In genomic region chr7:30396379-30396778, GRCh38 we compare ENCODE assay signal across 15 cellular contexts.
A peak's percentile ranks its signal among the peaks of the same experiment; 100 is the strongest.
DNase-seq lines count a peak whose midpoint lies in the region; ATAC-seq, FAIRE-seq and TF ChIP-seq lines count a peak whose summit lies in the region.
"Had no signal": no experiment of that assay in that cellular context is flagged by ENCODE, and none has a peak within 500 bp of the region (broad histone marks: within the 10 kb centered on the region; RNA-seq: fewer than 3 reads in every experiment).

No MANE protein-coding gene starts in this region.

- TF ChIP-seq CTCF in A549 (IDR thresholded peaks at IDR 0.05) (peak; percentile 21; the same call in 2 of the 3 replicates), C4-2B (conservative IDR thresholded peaks at IDR 0.05) (peak; percentile 24), chondrocyte (IDR thresholded peaks at IDR 0.05) (peak; percentile 50), dorsolateral prefrontal cortex (IDR thresholded peaks at IDR 0.05 in 54 of 56, conservative IDR thresholded peaks at IDR 0.05 in 2 of 56; ENCODE audit: low read depth in 1 of 56, partially characterized antibody in 56 of 56) (peak in 17 of 56 donors; percentile 7 to 45 (median 23))

- 86% methylated on average over 7 of the region's 7 CpGs for WGBS in A549 (ENCODE audit: missing lambda C conversion rate)

- H3K27ac ChIP-seq in A549, result no peak overlapping the region
- no peak overlapping the region for H3K27ac ChIP-seq in C4-2B
- no peak overlapping the region for H3K27ac ChIP-seq in dorsolateral prefrontal cortex
- H3K27ac ChIP-seq: epithelial cell of prostate had no signal

- no peak for ATAC-seq in A549
- no peak for ATAC-seq in HG03457 (IDR thresholded peaks at IDR 0.05; ENCODE audit: unreplicated experiment)
- ATAC-seq in stimulated activated memory B cell treated with anti-CD40 and anti-IgM and Interleukin-4, amounts not matched to agents 10 μg/mL and 1 μg/mL and 100 μg/mL, for 72 hours, result no peak

- H3K27ac Mint-ChIP-seq in chondrocyte (ENCODE audit: unreplicated experiment), result no peak overlapping the region
- H3K27ac Mint-ChIP-seq in stimulated activated memory B cell treated with anti-CD40 and anti-IgM and Interleukin-4, amounts not matched to agents 10 μg/mL and 1 μg/mL and 100 μg/mL, for 72 hours, result no peak overlapping the region

- TF ChIP-seq EP300 in A549 (IDR thresholded peaks at IDR 0.05), result no peak

- H3K4me3 ChIP-seq in A549 (no peak overlapping the region), dorsolateral prefrontal cortex (no peak overlapping the region)

- no peaks in the 10 kb centered on the region for H3K27me3 Mint-ChIP-seq in chondrocyte (ENCODE audit: low read depth)
- H3K27me3 Mint-ChIP-seq in stimulated activated memory B cell treated with anti-CD40 and anti-IgM and Interleukin-4, amounts not matched to agents 10 μg/mL and 1 μg/mL and 100 μg/mL, for 72 hours, result no peaks in the 10 kb centered on the region

- H3K4me1 Mint-ChIP-seq in chondrocyte (ENCODE audit: low read depth), result no peaks in the 10 kb centered on the region
- H3K4me1 Mint-ChIP-seq in stimulated activated memory B cell treated with anti-CD40 and anti-IgM and Interleukin-4, amounts not matched to agents 10 μg/mL and 1 μg/mL and 100 μg/mL, for 72 hours, result no peaks in the 10 kb centered on the region

- CTCF ChIA-PET in A549 (lab: Yijun Ruan, JAX), result interaction anchor here (0.6 to 1.7 kb wide), 8 partner anchors 9 to 121 kb away, joined by 3 to 5 read pairs (median 4); no protein-coding TSS in a partner anchor

- H3K27me3 ChIP-seq in dorsolateral prefrontal cortex, result no peaks in the 10 kb centered on the region

- no peak for FAIRE-seq in A549 (lab: Jason Lieb, UNC)
- FAIRE-seq: GM12892 had no signal

- peak; percentile 12 to 23; a peak in 1 of 5 replicates for TF ChIP-seq RAD21 in A549 (conservative IDR thresholded peaks at IDR 0.05 in 1 of 2, IDR thresholded peaks at IDR 0.05 in 1 of 2)

- no peak for TF ChIP-seq POLR2A in A549 (IDR thresholded peaks at IDR 0.05; ENCODE audit: low read length)

- peak in 1 of 2 experiments; percentile 20 for DNase-seq in A549 (ENCODE audit: low read depth in 1 of 2, low spot score in 1 of 2)
- DNase-seq in NCI-H2227 treated with DMSO at 0.1 percent for 48 hours (lab: John Stamatoyannopoulos, UW), result peak; percentile 23
- no peak for DNase-seq in chondrocyte (ENCODE audit: low spot score)
- no peak for DNase-seq in 8988T
- no peak for DNase-seq in dorsolateral prefrontal cortex
- DNase-seq: activated T-cell treated with anti-CD3 and anti-CD28 coated beads, Interleukin-2, amount 50 U/mL, for 48 hours; aorta; COR-L47; KG1; NCI-H524 had no signal

- no peak overlapping the region for H3K4me2 ChIP-seq in A549

- POLR2A ChIA-PET in A549 (lab: Yijun Ruan, JAX), result no interaction called here

- no peak overlapping the region for H3K4me3 Mint-ChIP-seq in chondrocyte (ENCODE audit: unreplicated experiment)
- no peak overlapping the region for H3K4me3 Mint-ChIP-seq in stimulated activated memory B cell treated with anti-CD40 and anti-IgM and Interleukin-4, amounts not matched to agents 10 μg/mL and 1 μg/mL and 100 μg/mL, for 72 hours

- no peaks in the 10 kb centered on the region for H3K9me3 Mint-ChIP-seq in chondrocyte (ENCODE audit: low read depth)
- no peaks in the 10 kb centered on the region for H3K9me3 Mint-ChIP-seq in stimulated activated memory B cell treated with anti-CD40 and anti-IgM and Interleukin-4, amounts not matched to agents 10 μg/mL and 1 μg/mL and 100 μg/mL, for 72 hours

- H3K36me3 Mint-ChIP-seq in chondrocyte (ENCODE audit: low read depth), result no peaks in the 10 kb centered on the region
- H3K36me3 Mint-ChIP-seq in stimulated activated memory B cell treated with anti-CD40 and anti-IgM and Interleukin-4, amounts not matched to agents 10 μg/mL and 1 μg/mL and 100 μg/mL, for 72 hours, result peaks cover 6% of the 10 kb centered on the region

- intact Hi-C loops in dorsolateral prefrontal cortex (cut with DNase I), result no loop called here

- H3K4me1 ChIP-seq in A549, result no peaks in the 10 kb centered on the region

- H3K9me3 ChIP-seq in A549, result no peaks in the 10 kb centered on the region

TF ChIP-seq in A549, 52 proteins besides CTCF, POLR2A, EP300 and RAD21 (continues in another document):
- TF ChIP-seq NFE2L2 (conservative IDR thresholded peaks at IDR 0.05; ENCODE audit: low read length), result no peak
- TF ChIP-seq MAZ (IDR thresholded peaks at IDR 0.05; ENCODE audit: borderline replicate concordance, low read depth, low read length), result no peak
- no peak for TF ChIP-seq JUNB (IDR thresholded peaks at IDR 0.05)
- no peak for TF ChIP-seq TFCP2L1 (CRISPR knock-in tag; IDR thresholded peaks at IDR 0.05)
- TF ChIP-seq REST (IDR thresholded peaks at IDR 0.05), result no peak
- TF ChIP-seq POLR2AphosphoS2 (conservative IDR thresholded peaks at IDR 0.05; ENCODE audit: low read length), result no peak
- no peak for TF ChIP-seq CHD2 (IDR thresholded peaks at IDR 0.05; ENCODE audit: low read length, partially characterized antibody)
- TF ChIP-seq RFX5 (IDR thresholded peaks at IDR 0.05), result no peak
- no peak for TF ChIP-seq EHMT2 (IDR thresholded peaks at IDR 0.05; ENCODE audit: low read depth)
- no peak for TF ChIP-seq PBX3 (IDR thresholded peaks at IDR 0.05)
- TF ChIP-seq BHLHE40 (IDR thresholded peaks at IDR 0.05; ENCODE audit: low read depth, low read length), result no peak
- TF ChIP-seq MAX (IDR thresholded peaks at IDR 0.05), result no peak
- TF ChIP-seq HOXB5 (CRISPR knock-in tag; IDR thresholded peaks at IDR 0.05), result no peak
- no peak for TF ChIP-seq EHF (CRISPR knock-in tag; IDR thresholded peaks at IDR 0.05)
- TF ChIP-seq USF2 (IDR thresholded peaks at IDR 0.05), result no peak
- TF ChIP-seq HMGXB4 (CRISPR knock-in tag; IDR thresholded peaks at IDR 0.05; ENCODE audit: borderline replicate concordance), result no peak
